In the genomic region with DNA sequence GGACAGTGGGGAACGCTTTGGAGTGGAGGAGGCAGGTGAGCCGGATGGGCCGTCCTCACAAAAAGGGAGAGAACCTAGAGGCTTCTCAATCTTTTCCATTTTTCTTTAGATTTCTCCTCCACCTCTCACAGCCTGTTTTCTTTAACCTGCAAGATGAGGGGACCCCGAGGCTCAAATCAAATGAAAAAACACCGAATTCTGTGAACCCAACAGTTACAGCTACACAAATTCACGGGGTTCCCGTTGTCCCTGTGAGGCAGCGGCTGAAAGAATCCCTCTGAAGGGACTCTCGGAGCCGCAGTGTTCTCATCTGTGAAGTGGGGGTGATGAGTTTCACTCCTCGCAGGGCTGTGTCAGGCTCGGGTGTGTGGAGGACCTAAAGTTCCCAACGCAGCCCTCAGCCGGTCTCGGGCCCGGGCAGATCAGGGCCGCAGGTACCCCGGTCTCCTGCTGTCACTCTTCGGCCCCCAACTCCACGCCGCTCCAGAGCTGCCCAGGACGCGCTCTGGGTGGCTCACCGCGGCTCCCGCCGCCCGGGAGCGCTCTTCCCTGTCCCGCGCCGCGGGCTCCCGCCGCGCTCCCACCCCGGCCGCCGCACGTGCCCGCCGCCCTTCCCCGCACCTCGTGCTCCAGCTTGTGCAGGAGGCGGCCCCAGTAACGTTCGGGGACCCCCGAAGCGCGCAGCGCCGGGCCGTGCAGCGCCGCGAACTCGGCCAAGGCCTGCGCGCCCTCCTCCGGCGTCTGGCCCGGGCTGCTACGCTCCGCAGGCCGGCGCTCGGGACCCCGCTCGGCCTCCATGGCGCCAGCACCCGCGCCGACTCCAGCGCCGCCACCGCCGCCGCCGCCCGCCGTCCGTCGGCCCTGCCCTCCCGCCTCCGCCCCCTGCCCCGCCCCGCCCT, we compare ENCODE assay signal across 8 cellular contexts. TPM values are rescaled to one million over a fixed set of nuclear protein-coding genes. Genes with fewer than 3 reads are reported as not detected.
DNase-seq lines count a peak whose midpoint lies in the region; ATAC-seq and TF ChIP-seq lines count a peak whose summit lies in the region.

A gene (minus strand): TSS at position 863 of the 899 bp plus-strand sequence. CDS start 65 bp downstream, at position 798.

- H3F3A ChIP-seq in SK-N-SH (replicated peaks; ENCODE audit: insufficient read depth) = peaks cover 4% of the 10 kb centered on the region

- no peaks in the 10 kb centered on the region for H4K20me1 ChIP-seq in SK-N-SH (ENCODE audit: insufficient read depth)

- no peaks in the 10 kb centered on the region for H3K9me3 Mint-ChIP-seq in type B pancreatic cell

- H3K27ac ChIP-seq in A673 (ENCODE audit: low read depth, low read length, poor library complexity, severe bottlenecking) (peak within 1 kb of the TSS; percentile 77), SK-N-SH (ENCODE audit: low read depth in 2 of 2, low read length in 1 of 2) (peak within 1 kb of the TSS; percentile 69 to 80)

- peaks cover 2% of the 10 kb centered on the region for H3K27me3 Mint-ChIP-seq in type B pancreatic cell

- H3K9ac ChIP-seq in SK-N-SH (peak within 1 kb of the TSS; percentile 60; the same call in 1 of the 2 replicates), adipocyte (ENCODE audit: low read length) (peak within 1 kb of the TSS; percentile 87)

- H3K4me3 ChIP-seq in A673 (ENCODE audit: low read depth, low read length, poor library complexity, severe bottlenecking) (peak within 1 kb of the TSS; percentile 73), SK-N-SH (ENCODE audit: low read depth in 2 of 2, low read length in 1 of 2) (peak within 1 kb of the TSS; percentile 58 to 64), adipocyte (ENCODE audit: low read length) (peak within 1 kb of the TSS; percentile 90)

- TSS peak; percentile 50 for BruUV-seq in A673 (replicated peaks; lab: Mats Ljungman, UMichigan)

- intact Hi-C loops in A673 (cut with micrococcal nuclease; ENCODE audit: unreplicated experiment) (no loop called here), left cardiac atrium (cut with DNase I) (no loop called here), posterior cingulate gyrus (cut with DNase I) (loop anchor here (2.0 kb wide), 1 partner anchor 36 kb away; a partner anchor contains a TSS)

- 0% methylated on average over 6 of the region's 87 CpGs for WGBS in SK-N-SH (ENCODE audit: low lambda C conversion rate)

- peak within 1 kb of the TSS; percentile 95 for H3K27ac Mint-ChIP-seq in type B pancreatic cell

- peaks cover 7% of the 10 kb centered on the region for H3K36me3 Mint-ChIP-seq in type B pancreatic cell

- H3K36me3 ChIP-seq in A673 (ENCODE audit: insufficient read depth, low read length, poor library complexity, severe bottlenecking) = peaks cover 22% of the 10 kb centered on the region
- peaks cover 0 to 2% of the 10 kb centered on the region in 2 experiments for H3K36me3 ChIP-seq in SK-N-SH (replicated peaks in 1 of 2; ENCODE audit: control insufficient read depth in 1 of 2, insufficient read depth in 2 of 2, low read length in 1 of 2)
- no peaks in the 10 kb centered on the region for H3K36me3 ChIP-seq in adipocyte (ENCODE audit: control insufficient read depth, insufficient read depth, low read length, severe bottlenecking)

- H3K4me1 Mint-ChIP-seq in type B pancreatic cell (ENCODE audit: unreplicated experiment) = peaks cover 16% of the 10 kb centered on the region

- DNase-seq in A673 (ENCODE audit: low spot score) = peak; percentile 68
- peak; percentile 84 for DNase-seq in SK-N-SH
- DNase-seq in adipocyte (ENCODE audit: low read depth) = peak; percentile 83
- peak; percentile 49 for DNase-seq in left cardiac atrium
- peak in 7 of 10 donors; percentile 22 to 92 (median 43) for DNase-seq in posterior cingulate gyrus
- no peak for DNase-seq in type B pancreatic cell (ENCODE audit: extremely low spot score, unreplicated experiment)

- TF ChIP-seq EP300 in SK-N-SH (IDR thresholded peaks at IDR 0.05; ENCODE audit: borderline replicate concordance in 1 of 2, low read depth in 1 of 2, low read length in 1 of 2) = no peak

- peaks cover 2% of the 10 kb centered on the region; the same call in 1 of the 2 replicates for H3K79me2 ChIP-seq in SK-N-SH (ENCODE audit: insufficient read depth)

- peak within 1 kb of the TSS; percentile 80 for H3K4me2 ChIP-seq in SK-N-SH

- CTCF ChIA-PET in A673 (lab: Charles Lee) (interaction anchor here (0.6 to 1.4 kb wide), 4 partner anchors 11 to 96 kb away, joined by 3 to 9 read pairs (median 4); no protein-coding TSS in a partner anchor), SK-N-SH (lab: Yijun Ruan, JAX) (interaction anchor here (1.2 to 1.3 kb wide), 4 partner anchors 14 to 159 kb away, joined by 3 to 6 read pairs (median 4); no protein-coding TSS in a partner anchor)

- TF ChIP-seq CTCF in A673 (conservative IDR thresholded peaks at IDR 0.05; ENCODE audit: low read depth, low read length) (no peak), SK-N-SH (IDR thresholded peaks at IDR 0.05) (no peak; the same call in 1 of the 2 replicates), type B pancreatic cell (conservative IDR thresholded peaks at IDR 0.05) (no peak)

- no peaks in the 10 kb centered on the region for H3K27me3 ChIP-seq in A673 (replicated peaks; ENCODE audit: insufficient read depth, low read depth, low read length, poor library complexity)
- H3K27me3 ChIP-seq in SK-N-SH (ENCODE audit: insufficient read depth) = no peaks in the 10 kb centered on the region
- H3K27me3 ChIP-seq in adipocyte (replicated peaks; ENCODE audit: control insufficient read depth, insufficient read depth, low read length) = peaks cover 11% of the 10 kb centered on the region

- H3K9me2 ChIP-seq in SK-N-SH = no peaks in the 10 kb centered on the region

- peak; percentile 44 for ATAC-seq in HG03354 (IDR thresholded peaks at IDR 0.05; ENCODE audit: poor library complexity, severe bottlenecking, unreplicated experiment)
- peak; percentile 32 to 69 for ATAC-seq in left cardiac atrium

- peak within 1 kb of the TSS; percentile 90; the same call in 1 of the 2 replicates for H2AFZ ChIP-seq in SK-N-SH (ENCODE audit: low read depth)

- POLR2A ChIA-PET in A673 (lab: Charles Lee; ENCODE audit: low non-redundant PET) = interaction anchor here (0.6 kb wide), 1 partner anchor 18 kb away, joined by 3 read pairs; no protein-coding TSS in a partner anchor
- POLR2A ChIA-PET in SK-N-SH (lab: Yijun Ruan, JAX) = interaction anchor here (0.6 to 1.0 kb wide), 5 partner anchors 7 to 1144 kb away, joined by 3 to 4 read pairs (median 3); no protein-coding TSS in a partner anchor

- H3K4me3 Mint-ChIP-seq in type B pancreatic cell = peak within 1 kb of the TSS; percentile 85

- TF ChIP-seq RAD21 in SK-N-SH (IDR thresholded peaks at IDR 0.05; ENCODE audit: low read length) = no peak

- peaks cover 10% of the 10 kb centered on the region for H3K4me1 ChIP-seq in A673 (ENCODE audit: insufficient read depth, low read length, poor library complexity, severe bottlenecking)
- peaks cover 0 to 10% of the 10 kb centered on the region in 2 experiments; a peak in 1 of 4 replicates for H3K4me1 ChIP-seq in SK-N-SH (ENCODE audit: control insufficient read depth in 1 of 2, insufficient read depth in 2 of 2, low read depth in 1 of 2, low read length in 1 of 2)
- peaks cover 17% of the 10 kb centered on the region for H3K4me1 ChIP-seq in adipocyte (ENCODE audit: control insufficient read depth, insufficient read depth, low read length)

- TF ChIP-seq POLR2A in GM18526 (IDR thresholded peaks at IDR 0.05; ENCODE audit: extremely low read depth, insufficient read length) = peak; percentile 70

- H3K9me3 ChIP-seq in A673 (ENCODE audit: low read depth, low read length, poor library complexity, severe bottlenecking) = no peaks in the 10 kb centered on the region
- H3K9me3 ChIP-seq in SK-N-SH = no peaks in the 10 kb centered on the region
- H3K9me3 ChIP-seq in adipocyte (ENCODE audit: control insufficient read depth, low read length) = no peaks in the 10 kb centered on the region

TF ChIP-seq in SK-N-SH, 30 proteins besides CTCF, POLR2A, EP300 and RAD21:
- TF ChIP-seq MXI1 (IDR thresholded peaks at IDR 0.05; ENCODE audit: low read depth, low read length) (peak; percentile 57; the same call in 1 of the 2 replicates), FOXJ3 (CRISPR knock-in tag; IDR thresholded peaks at IDR 0.05) (no peak), NFIC (IDR thresholded peaks at IDR 0.05; ENCODE audit: borderline replicate concordance) (no peak), ELF1 (IDR thresholded peaks at IDR 0.05) (no peak), TEAD4 (IDR thresholded peaks at IDR 0.05; ENCODE audit: borderline replicate concordance, insufficient read depth) (no peak)
- TF ChIP-seq, protein P1, sequence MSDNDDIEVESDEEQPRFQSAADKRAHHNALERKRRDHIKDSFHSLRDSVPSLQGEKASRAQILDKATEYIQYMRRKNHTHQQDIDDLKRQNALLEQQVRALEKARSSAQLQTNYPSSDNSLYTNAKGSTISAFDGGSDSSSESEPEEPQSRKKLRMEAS (IDR thresholded peaks at IDR 0.05; ENCODE audit: low read depth) = peak; percentile 39; the same call in 1 of the 2 replicates
TF ChIP-seq in SK-N-SH: peak in this region for 2.

RNA-seq across cellular contexts. Expression of the gene that starts here (rescaled TPM):
- total RNA-seq in A673 (2021) = 117 and 138 TPM in 2 replicates
- polyA plus RNA-seq in SK-N-SH (2012; rRNA removed) = 9.3 and 11.5 TPM in 2 replicates
- polyA plus RNA-seq in SK-N-SH (2012; cell fraction: cytosol; rRNA removed) = 5.2 and 8.1 TPM in 2 replicates
- polyA plus RNA-seq in SK-N-SH (2012; cell fraction: nucleus; rRNA removed) = 10.9 and 13.7 TPM in 2 replicates
- 10 to 100 TPM in 1 of 2 donors, 1 to 10 TPM in 1; 9.3 to 10.3 TPM for total RNA-seq in left cardiac atrium
- total RNA-seq in type B pancreatic cell (ENCODE audit: low replicate concordance) = 57.3 and 98.5 TPM in 2 replicates
